Comparison of ENCODE assay signal across 13 cellular contexts in the genomic region with DNA sequence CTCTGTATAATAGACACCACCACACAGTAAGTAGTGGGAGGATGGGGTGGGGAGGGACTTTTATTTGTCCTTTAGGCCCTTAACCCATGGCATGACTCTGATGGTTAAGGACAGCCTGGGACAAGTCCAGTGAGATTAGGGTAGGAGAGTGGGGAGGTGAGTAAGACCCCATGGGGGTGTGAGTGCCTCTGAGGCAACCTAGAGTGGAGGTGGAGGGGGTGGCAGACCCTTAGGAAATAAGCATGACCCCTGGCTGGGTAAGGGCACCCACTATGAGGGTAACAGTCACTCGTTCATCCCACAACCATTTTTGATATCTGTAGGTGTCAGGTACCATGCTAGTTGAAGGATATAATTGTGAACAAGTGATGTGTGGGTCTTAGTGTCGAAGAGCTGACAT. TPM values are rescaled to one million over a fixed set of nuclear protein-coding genes. Genes with fewer than 3 reads are reported as not detected.
DNase-seq lines count a peak whose midpoint lies in the region; ATAC-seq, FAIRE-seq and TF ChIP-seq lines count a peak whose summit lies in the region.
"Had no signal": no experiment of that assay in that cellular context is flagged by ENCODE, and none has a peak within 500 bp of the region (broad histone marks: within the 10 kb centered on the region; RNA-seq: fewer than 3 reads in every experiment).

No MANE protein-coding gene starts in this region.

- H2AFZ ChIP-seq in GM23338: peak overlapping the region; percentile 94
- no peak overlapping the region for H2AFZ ChIP-seq in GM12878 (ENCODE audit: control insufficient read depth, low read depth, low read length)

- H3K4me3 ChIP-seq in GM23338: no peak overlapping the region
- no peak overlapping the region for H3K4me3 ChIP-seq in NB4 (ENCODE audit: low read depth, low read length)
- H3K4me3 ChIP-seq in GM12878: no peak overlapping the region
- H3K4me3 ChIP-seq in neutrophil (ENCODE audit: low read depth in 1 of 2, low read length in 1 of 2): no peak overlapping the region

- H3K9me3 Mint-ChIP-seq in GM23338: no peaks in the 10 kb centered on the region
- peaks cover 7% of the 10 kb centered on the region for H3K9me3 Mint-ChIP-seq in chondrocyte (ENCODE audit: low read depth)
- peaks cover 0 to 2% (median 0%) of the 10 kb centered on the region in 7 donors for H3K9me3 Mint-ChIP-seq in CD14-positive monocyte
- H3K9me3 Mint-ChIP-seq: H9 had no signal

- SMC1A ChIA-PET in GM12878 (lab: Charles Lee; ENCODE audit: uncharacterized antibody, unreplicated experiment): interaction anchor here (0.7 to 14.1 kb wide), 37 partner anchors 8 to 570 kb away, joined by 3 to 375 read pairs (median 6); partner anchors contain the start of gene PSTPIP1

- H3K4me1 Mint-ChIP-seq in GM23338: peaks cover 5% of the 10 kb centered on the region
- peaks cover 9% of the 10 kb centered on the region for H3K4me1 Mint-ChIP-seq in chondrocyte (ENCODE audit: low read depth)
- peaks cover 21% of the 10 kb centered on the region for H3K4me1 Mint-ChIP-seq in CD14-positive monocyte

- POLR2A ChIA-PET in GM12878 (lab: Charles Lee): interaction anchor here (0.9 to 2.6 kb wide), 4 partner anchors 39 to 214 kb away, joined by 3 to 10 read pairs (median 8); no protein-coding TSS in a partner anchor

- no peak for FAIRE-seq in GM12878 (lab: Jason Lieb, UNC)

- RAD21 ChIA-PET in GM12878 (lab: Charles Lee; ENCODE audit: unreplicated experiment): interaction anchor here (0.6 to 15.6 kb wide), 35 partner anchors 9 to 637 kb away, joined by 3 to 259 read pairs (median 4); partner anchors contain the start of genes ISL2 and PSTPIP1

- intact Hi-C loops in GM12878 (cut with micrococcal nuclease; ENCODE audit: unreplicated experiment) (loop anchor here (2.0 to 5.0 kb wide), 2 partner anchors 51 to 113 kb away; no protein-coding TSS in a partner anchor), CD14-positive monocyte (cut with micrococcal nuclease) (loop anchor here (5.0 kb wide), 2 partner anchors 48 to 523 kb away; no protein-coding TSS in a partner anchor)

- no peak overlapping the region for H3K4me3 Mint-ChIP-seq in GM23338
- no peak overlapping the region for H3K4me3 Mint-ChIP-seq in chondrocyte (ENCODE audit: unreplicated experiment)
- H3K4me3 Mint-ChIP-seq in CD14-positive monocyte: no peak overlapping the region
- H3K4me3 Mint-ChIP-seq: CD8-positive, alpha-beta memory T cell; H9 had no signal

- WGBS in GM12878 (ENCODE audit: insufficient coverage, insufficient replicate concordance, low lambda C conversion rate, missing lambda C conversion rate): 22% methylated on average over 2 of the region's 2 CpGs

- TF ChIP-seq EP300 in GM12878 (IDR thresholded peaks at IDR 0.05; ENCODE audit: borderline replicate concordance in 1 of 2, control insufficient read depth in 1 of 2, low read depth in 2 of 2, low read length in 2 of 2): no peak

- H3K27me3 Mint-ChIP-seq in GM23338 (ENCODE audit: insufficient read depth, low read depth, poor library complexity) (no peaks in the 10 kb centered on the region), chondrocyte (ENCODE audit: low read depth) (peaks cover 12% of the 10 kb centered on the region), CD14-positive monocyte (ENCODE audit: low read depth in 3 of 3) (peaks cover 0 to 2% (median 1%) of the 10 kb centered on the region in 3 donors)

- H4K20me1 ChIP-seq in GM23338 (replicated peaks; ENCODE audit: insufficient read depth) (no peaks in the 10 kb centered on the region), GM12878 (ENCODE audit: control insufficient read depth, insufficient read depth) (no peaks in the 10 kb centered on the region)

- H3K27ac Mint-ChIP-seq in GM23338 (no peak overlapping the region), chondrocyte (ENCODE audit: unreplicated experiment) (no peak overlapping the region), CD14-positive monocyte (peak overlapping the region in 2 of 7 donors; percentile 25 to 60)

- CTCF ChIA-PET in GM12878 (lab: Yijun Ruan, JAX): interaction anchor here (0.6 to 16.6 kb wide), 56 partner anchors 9 to 573 kb away, joined by 3 to 483 read pairs (median 8); partner anchors contain the start of gene PSTPIP1

- no peaks in the 10 kb centered on the region for H3F3A ChIP-seq in GM23338 (replicated peaks; ENCODE audit: low read depth)

- no peaks in the 10 kb centered on the region for H3K27me3 ChIP-seq in GM23338 (ENCODE audit: insufficient read depth)
- H3K27me3 ChIP-seq in GM12878 (replicated peaks in 1 of 2; ENCODE audit: control insufficient read depth in 2 of 2, insufficient read depth in 2 of 2, low read length in 1 of 2): no peaks in the 10 kb centered on the region
- no peaks in the 10 kb centered on the region for H3K27me3 ChIP-seq in neutrophil
- H3K27me3 ChIP-seq: BE2C had no signal

- H3K4me2 ChIP-seq in GM23338 (0 out of 2 replicates have a peak overlapping the region, but pooled peaks have one; percentile 49), GM12878 (ENCODE audit: control insufficient read depth, insufficient read depth) (no peak overlapping the region)

- in situ Hi-C loops in GM12878 (cut with MboI): no loop called here

- H3K9me3 ChIP-seq in GM12878 (replicated peaks; ENCODE audit: control insufficient read depth, insufficient read depth, low read length): no peaks in the 10 kb centered on the region; the same call in 2 of the 3 replicates
- no peaks in the 10 kb centered on the region for H3K9me3 ChIP-seq in neutrophil
- H3K9me3 ChIP-seq: BE2C had no signal

- H3K4me1 ChIP-seq in GM23338 (ENCODE audit: insufficient read depth) (peaks cover 4% of the 10 kb centered on the region; the same call in 1 of the 2 replicates), GM12878 (ENCODE audit: control insufficient read depth, insufficient read depth, low read length) (no peaks in the 10 kb centered on the region), neutrophil (ENCODE audit: control insufficient read depth in 1 of 2, insufficient read depth in 1 of 2, low read depth in 1 of 2, low read length in 1 of 2) (peaks cover 22% of the 10 kb centered on the region in 2 experiments)
- H3K4me1 ChIP-seq: BE2C had no signal

- H3K79me2 ChIP-seq in GM23338 (replicated peaks; ENCODE audit: insufficient read depth) (no peaks in the 10 kb centered on the region), GM12878 (ENCODE audit: control insufficient read depth, insufficient read depth, low read length) (no peaks in the 10 kb centered on the region)

- no peak overlapping the region for H3K27ac ChIP-seq in GM23338 (ENCODE audit: low read depth)
- no peak overlapping the region for H3K27ac ChIP-seq in GM12878 (ENCODE audit: control insufficient read depth, insufficient read depth)
- peak overlapping the region; percentile 2 for H3K27ac ChIP-seq in neutrophil
- H3K27ac ChIP-seq: RWPE1 had no signal

- ATAC-seq in GM23338: no peak
- ATAC-seq in GM12878: peak; percentile 16; the same call in 2 of the 3 replicates
- ATAC-seq in esophagus mucosa: no peak

- H3K9me2 ChIP-seq in GM23338 (ENCODE audit: insufficient read depth): peaks cover 6% of the 10 kb centered on the region; the same call in 1 of the 2 replicates

- no peak for TF ChIP-seq CTCF in GM23338 (conservative IDR thresholded peaks at IDR 0.05; ENCODE audit: low read depth in 2 of 2)
- TF ChIP-seq CTCF in NB4 (IDR thresholded peaks at IDR 0.05; ENCODE audit: low read depth, low read length): no peak
- TF ChIP-seq CTCF in GM12878 (IDR thresholded peaks at IDR 0.05 in 2 of 3, conservative IDR thresholded peaks at IDR 0.05 in 1 of 3; ENCODE audit: control insufficient read depth in 2 of 3, extremely low read depth in 1 of 3, insufficient read depth in 1 of 3, low read depth in 3 of 3, low read length in 3 of 3): no peak
- TF ChIP-seq CTCF in neutrophil (IDR thresholded peaks at IDR 0.05): no peak
- TF ChIP-seq CTCF in chondrocyte (IDR thresholded peaks at IDR 0.05): no peak
- no peak for TF ChIP-seq CTCF in CD14-positive monocyte (IDR thresholded peaks at IDR 0.05)

- H3K36me3 ChIP-seq in GM23338 (ENCODE audit: insufficient read depth) (no peaks in the 10 kb centered on the region), GM12878 (ENCODE audit: control insufficient read depth in 2 of 2, insufficient read depth in 2 of 2, low read length in 1 of 2) (no peaks in the 10 kb centered on the region), neutrophil (no peaks in the 10 kb centered on the region)
- H3K36me3 ChIP-seq: BE2C had no signal

- no peak for TF ChIP-seq POLR2A in NB4 (IDR thresholded peaks at IDR 0.05; ENCODE audit: extremely low read depth, insufficient read length)
- no peak for TF ChIP-seq POLR2A in GM12878 (IDR thresholded peaks at IDR 0.05; ENCODE audit: low read depth, low read length)

- BruUV-seq in GM12878 (replicated peaks; lab: Mats Ljungman, UMichigan): no TSS peak

- TF ChIP-seq RAD21 in GM12878 (IDR thresholded peaks at IDR 0.05; ENCODE audit: insufficient read depth, low read depth, low read length): no peak

- no peak overlapping the region for H3K9ac ChIP-seq in GM12878 (ENCODE audit: control insufficient read depth, insufficient read depth, low read length)

- DNase-seq in GM23338 (ENCODE audit: low spot score) (no peak), NB4 (ENCODE audit: low read depth) (peak; percentile 14), GM12878 (ENCODE audit: low read depth, low spot score) (no peak), chondrocyte (ENCODE audit: low spot score) (no peak), CD14-positive monocyte (ENCODE audit: low spot score) (no peak)
- DNase-seq: NCI-H1105, NCI-H187 had no signal

- H3K36me3 Mint-ChIP-seq in GM23338 (ENCODE audit: low read depth) (no peaks in the 10 kb centered on the region; the same call in 2 of the 3 replicates), chondrocyte (ENCODE audit: low read depth) (peaks cover 2% of the 10 kb centered on the region), CD14-positive monocyte (peaks cover 0 to 2% of the 10 kb centered on the region in 2 donors)

RNA-seq across cellular contexts. Expression of gene PSTPIP1, which starts 21.0 kb away (rescaled TPM):
- 0.19 and 0.80 TPM in 2 replicates for total RNA-seq in GM23338 (2014; rRNA removed; shearing (Covaris generic))
- 3.7 TPM in 2 replicates for polyA plus RNA-seq in GM23338 (2016; fragmentation: Nextera tagmentation; extraction: Ambion mirVana)
- 1.4 and 1.9 TPM in 2 replicates for total RNA-seq in GM12878 (2013; cell fraction: nucleolus; rRNA removed)
- 20.1 and 22.6 TPM in 2 replicates for total RNA-seq in GM12878 (2014; rRNA removed)
- total RNA-seq in GM12878 (2014; rRNA removed; fragmentation: Illumina TruSeq; extraction: Trizol): 11.2 and 12.0 TPM in 2 replicates
- total RNA-seq in GM12878 (2021): 28.6 and 29.3 TPM in 2 replicates
- 4.1 TPM for polyA plus RNA-seq in GM12878 (2011; ENCODE audit: low read depth)
- polyA plus RNA-seq in GM12878 (2011; rRNA removed): 2.4 and 3.9 TPM in 2 replicates
- 5.2 and 7.5 TPM in 2 replicates for polyA plus RNA-seq in GM12878 (2011; cell fraction: cytosol; rRNA removed)
- 20.8 and 25.0 TPM in 2 replicates for polyA plus RNA-seq in GM12878 (2011; cell fraction: nucleus; rRNA removed)
- 9.7 and 13.0 TPM in 2 replicates for polyA plus RNA-seq in GM12878 (2012)
- polyA plus RNA-seq in GM12878 (2014; fragmentation: Illumina TruSeq; extraction: Trizol): 1.8 and 8.8 TPM in 2 replicates
- 1 to 10 TPM in 1 of 2 experiments, under 1 TPM in 1; 0.50 to 5.7 TPM for polyA plus RNA-seq in GM12878 (2014; fragmentation: Nextera tagmentation; extraction: Ambion mirVana)
- polyA plus RNA-seq in GM12878 (2014; rRNA removed): 23.8 and 23.9 TPM in 2 replicates
- 10 to 100 TPM; 17.8 to 19.0 TPM for polyA plus RNA-seq in GM12878 (2016; fragmentation: Nextera tagmentation; extraction: Ambion mirVana)
- polyA minus RNA-seq in GM12878 (2011; rRNA and poly(A)+ RNA removed): 1.3 and 3.0 TPM in 2 replicates
- polyA minus RNA-seq in GM12878 (2011; cell fraction: cytosol; rRNA and poly(A)+ RNA removed): 1.5 and 3.3 TPM in 2 replicates
- 6.8 and 11.0 TPM in 2 replicates for polyA minus RNA-seq in GM12878 (2011; cell fraction: nucleus; rRNA and poly(A)+ RNA removed)
- 1.3 TPM for total RNA-seq in esophagus mucosa
- total RNA-seq in chondrocyte: not detected in 3 replicates
- polyA plus RNA-seq in CD14-positive monocyte: 10 to 100 TPM; 85.9 to 86.8 TPM

RNA-seq across cellular contexts. Expression of gene RCN2, which starts 42.4 kb away (rescaled TPM):
- total RNA-seq in GM23338 (2014; rRNA removed; shearing (Covaris generic)): 170 and 201 TPM in 2 replicates
- polyA plus RNA-seq in GM23338 (2016; fragmentation: Nextera tagmentation; extraction: Ambion mirVana) (303 and 327 TPM in 2 replicates), GM12878 (2011; rRNA removed) (27.5 and 49.7 TPM in 2 replicates), GM12878 (2014; fragmentation: Illumina TruSeq; extraction: Trizol) (13.5 and 15.9 TPM in 2 replicates), GM12878 (2014; fragmentation: Nextera tagmentation; extraction: Ambion mirVana) (10 to 100 TPM in 1 of 2 experiments, 1 to 10 TPM in 1; 4.9 to 12.8 TPM), GM12878 (2014; rRNA removed) (11.6 and 12.7 TPM in 2 replicates), GM12878 (2016; fragmentation: Nextera tagmentation; extraction: Ambion mirVana) (10 to 100 TPM; 37.2 to 41.0 TPM), CD14-positive monocyte (10 to 100 TPM; 13.2 to 16.4 TPM)
- 15.9 and 16.7 TPM in 2 replicates for total RNA-seq in GM12878 (2013; cell fraction: nucleolus; rRNA removed)
- total RNA-seq in GM12878 (2014; rRNA removed) (5.0 and 6.0 TPM in 2 replicates), GM12878 (2014; rRNA removed; fragmentation: Illumina TruSeq; extraction: Trizol) (12.1 and 12.9 TPM in 2 replicates), GM12878 (2021) (7.3 and 7.9 TPM in 2 replicates), esophagus mucosa (25.0 TPM), chondrocyte (70.4 to 99.2 TPM (median 72.1 TPM) in 3 replicates)
- polyA plus RNA-seq in GM12878 (2011; ENCODE audit: low read depth): 6.1 TPM
- polyA plus RNA-seq in GM12878 (2011; cell fraction: cytosol; rRNA removed): 6.1 and 7.3 TPM in 2 replicates
- 8.8 and 11.8 TPM in 2 replicates for polyA plus RNA-seq in GM12878 (2011; cell fraction: nucleus; rRNA removed)
- polyA plus RNA-seq in GM12878 (2012): 13.1 and 17.2 TPM in 2 replicates
- polyA minus RNA-seq in GM12878 (2011; rRNA and poly(A)+ RNA removed): 1.7 and 4.6 TPM in 2 replicates
- polyA minus RNA-seq in GM12878 (2011; cell fraction: cytosol; rRNA and poly(A)+ RNA removed): 1.6 and 4.5 TPM in 2 replicates
- polyA minus RNA-seq in GM12878 (2011; cell fraction: nucleus; rRNA and poly(A)+ RNA removed): 1.7 and 4.0 TPM in 2 replicates
